8 cellular contexts compared by ENCODE assay signal in the genomic region with DNA sequence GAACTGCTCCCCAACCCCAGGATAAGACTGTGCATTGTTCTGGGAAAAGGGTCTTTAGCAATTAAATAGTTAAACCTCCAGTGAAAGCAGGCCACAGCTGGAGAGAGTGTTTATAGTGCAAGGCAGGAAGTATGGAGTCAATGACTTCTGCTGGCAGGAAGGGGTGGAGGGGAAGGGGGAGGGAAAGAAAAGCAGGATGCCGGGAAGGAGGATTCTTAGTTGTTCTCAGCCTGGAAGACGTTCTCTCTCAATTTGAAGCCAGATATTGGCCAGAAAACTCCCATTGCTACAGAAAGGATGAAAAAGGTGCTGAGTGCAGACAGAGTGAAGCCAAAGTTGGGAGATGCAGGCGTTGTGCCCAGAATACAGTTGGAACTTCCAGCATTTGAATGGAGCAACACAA. TPM values are rescaled to one million over a fixed set of nuclear protein-coding genes. Genes with fewer than 3 reads are reported as not detected.
A peak's percentile ranks its signal among the peaks of the same experiment; 100 is the strongest.
DNase-seq lines count a peak whose midpoint lies in the region; ATAC-seq and TF ChIP-seq lines count a peak whose summit lies in the region.

No MANE protein-coding gene starts in this region.

- peak; percentile 11 to 19 for DNase-seq in NCI-H446 (lab: John Stamatoyannopoulos, UW)
- no peak for DNase-seq in NCI-H446 treated with DMSO at 0.1 percent for 48 hours (lab: John Stamatoyannopoulos, UW)
- peak; percentile 80 for DNase-seq in astrocyte of the spinal cord (ENCODE audit: low read depth, low spot score)
- peak; percentile 77 for DNase-seq in islet precursor cell
- no peak for DNase-seq in activated T-helper 2 cell treated with anti-CD3 and anti-CD28 coated beads, Interferon-gamma antibody, Interleukin-2, Interleukin-4, amounts not matched to agents 10 μg/mL and 5 μg/mL and 100 μg/mL, durations not matched to agents 14 hours and 24 hours and 36 hours (ENCODE audit: low spot score)

- intact Hi-C loops in activated T-helper 2 cell treated with anti-CD3 and anti-CD28 coated beads, Interferon-gamma antibody, Interleukin-2, Interleukin-4, amounts not matched to agents 10 μg/mL and 5 μg/mL and 100 μg/mL, durations not matched to agents 14 hours and 24 hours and 36 hours (cut with micrococcal nuclease): no loop called here

- ATAC-seq in GM21737 (IDR thresholded peaks at IDR 0.05; ENCODE audit: unreplicated experiment) (no peak), GM21447 (IDR thresholded peaks at IDR 0.05; ENCODE audit: unreplicated experiment) (no peak)

- H3K4me3 ChIP-seq in astrocyte of the spinal cord (ENCODE audit: low read depth, low read length): peak overlapping the region; percentile 26
- peak overlapping the region in 1 of 5 donors; percentile 42 for H3K4me3 ChIP-seq in subcutaneous abdominal adipose tissue (ENCODE audit: low read depth in 1 of 5, low read length in 5 of 5)

- H3K36me3 Mint-ChIP-seq in activated T-helper 2 cell treated with anti-CD3 and anti-CD28 coated beads, Interferon-gamma antibody, Interleukin-2, Interleukin-4, amounts not matched to agents 10 μg/mL and 5 μg/mL and 100 μg/mL, durations not matched to agents 14 hours and 24 hours and 36 hours (ENCODE audit: low read depth): no peaks in the 10 kb centered on the region

- H3K4me1 Mint-ChIP-seq in activated T-helper 2 cell treated with anti-CD3 and anti-CD28 coated beads, Interferon-gamma antibody, Interleukin-2, Interleukin-4, amounts not matched to agents 10 μg/mL and 5 μg/mL and 100 μg/mL, durations not matched to agents 14 hours and 24 hours and 36 hours (ENCODE audit: low read depth): no peaks in the 10 kb centered on the region

- H3K27ac ChIP-seq in subcutaneous abdominal adipose tissue (ENCODE audit: low read depth, low read length): peak overlapping the region; percentile 23

- no peak for TF ChIP-seq CTCF in astrocyte of the spinal cord (IDR thresholded peaks at IDR 0.05; ENCODE audit: low read depth, low read length)

- no peaks in the 10 kb centered on the region for H3K9me3 Mint-ChIP-seq in activated T-helper 2 cell treated with anti-CD3 and anti-CD28 coated beads, Interferon-gamma antibody, Interleukin-2, Interleukin-4, amounts not matched to agents 10 μg/mL and 5 μg/mL and 100 μg/mL, durations not matched to agents 14 hours and 24 hours and 36 hours

- H3K27me3 Mint-ChIP-seq in activated T-helper 2 cell treated with anti-CD3 and anti-CD28 coated beads, Interferon-gamma antibody, Interleukin-2, Interleukin-4, amounts not matched to agents 10 μg/mL and 5 μg/mL and 100 μg/mL, durations not matched to agents 14 hours and 24 hours and 36 hours (ENCODE audit: low read depth): peaks cover 19% of the 10 kb centered on the region

- no peak overlapping the region for H3K27ac Mint-ChIP-seq in activated T-helper 2 cell treated with anti-CD3 and anti-CD28 coated beads, Interferon-gamma antibody, Interleukin-2, Interleukin-4, amounts not matched to agents 10 μg/mL and 5 μg/mL and 100 μg/mL, durations not matched to agents 14 hours and 24 hours and 36 hours

- no peaks in the 10 kb centered on the region for H3K9me3 ChIP-seq in subcutaneous abdominal adipose tissue (ENCODE audit: control insufficient read depth in 5 of 5, low read length in 5 of 5)

- peaks cover 0 to 17% (median 13%) of the 10 kb centered on the region in 5 donors for H3K4me1 ChIP-seq in subcutaneous abdominal adipose tissue (ENCODE audit: control insufficient read depth in 5 of 5, insufficient read depth in 5 of 5, low read length in 5 of 5)

- H3K9ac ChIP-seq in subcutaneous abdominal adipose tissue (ENCODE audit: low read length in 5 of 5): no peak overlapping the region

- no peaks in the 10 kb centered on the region for H3K27me3 ChIP-seq in subcutaneous abdominal adipose tissue (ENCODE audit: control insufficient read depth in 5 of 5, insufficient read depth in 4 of 5, low read length in 5 of 5)

- in situ Hi-C loops in astrocyte of the spinal cord (cut with HindIII; ENCODE audit: low sequenced_read_pairs): no loop called here

- H3K36me3 ChIP-seq in subcutaneous abdominal adipose tissue (ENCODE audit: control insufficient read depth in 5 of 5, insufficient read depth in 5 of 5, low read length in 5 of 5): no peaks in the 10 kb centered on the region

- H3K4me3 Mint-ChIP-seq in activated T-helper 2 cell treated with anti-CD3 and anti-CD28 coated beads, Interferon-gamma antibody, Interleukin-2, Interleukin-4, amounts not matched to agents 10 μg/mL and 5 μg/mL and 100 μg/mL, durations not matched to agents 14 hours and 24 hours and 36 hours (ENCODE audit: low read depth): no peak overlapping the region

RNA-seq across cellular contexts. Expression of a gene that starts 35.7 kb away (rescaled TPM):
- 114 and 121 TPM in 2 replicates for total RNA-seq in activated T-helper 2 cell treated with anti-CD3 and anti-CD28 coated beads, Interferon-gamma antibody, Interleukin-2, Interleukin-4, amounts not matched to agents 10 μg/mL and 5 μg/mL and 100 μg/mL, durations not matched to agents 14 hours and 24 hours and 36 hours

Comparison
In these comparisons a context has a peak if more than half of its experiments do, and no peak if none do; other contexts are left out.
1. DNase-seq: peak in NCI-H446 (2 of 2), astrocyte of the spinal cord (single experiment) and islet precursor cell (single experiment); none in NCI-H446 treated with DMSO at 0.1 percent for 48 hours (single experiment) and activated T-helper 2 cell treated with anti-CD3 and anti-CD28 coated beads, Interferon-gamma antibody, Interleukin-2, Interleukin-4, amounts not matched to agents 10 μg/mL and 5 μg/mL and 100 μg/mL, durations not matched to agents 14 hours and 24 hours and 36 hours (single experiment).